ENCODE assay signal across 11 cellular contexts in the genomic region with DNA sequence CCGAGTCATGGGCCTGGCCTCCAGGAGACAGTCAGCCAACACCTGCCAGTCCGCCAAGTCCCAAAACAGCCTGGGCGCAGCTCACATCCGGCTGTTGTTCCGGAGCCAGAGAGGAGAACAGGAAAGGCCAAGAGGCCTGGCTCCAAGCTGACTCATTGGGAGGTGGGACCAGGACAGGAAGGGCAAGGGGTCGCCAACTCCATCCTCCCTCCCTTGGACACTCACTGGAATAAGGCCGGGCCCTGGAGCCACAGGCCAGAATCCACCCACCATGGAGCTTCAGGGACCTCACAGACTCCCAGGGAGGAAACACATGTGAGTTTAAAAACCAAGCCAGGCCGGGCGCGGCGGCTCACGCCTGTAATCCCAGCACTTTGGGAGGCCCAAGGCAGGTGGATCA. TPM values are rescaled to one million over a fixed set of nuclear protein-coding genes. Genes with fewer than 3 reads are reported as not detected.
A peak's percentile ranks its signal among the peaks of the same experiment; 100 is the strongest.
DNase-seq lines count a peak whose midpoint lies in the region; ATAC-seq and TF ChIP-seq lines count a peak whose summit lies in the region.
"Had no signal": no experiment of that assay in that cellular context is flagged by ENCODE, and none has a peak within 500 bp of the region (broad histone marks: within the 10 kb centered on the region; RNA-seq: fewer than 3 reads in every experiment).

No MANE protein-coding gene starts in this region.

- no TSS peak for BruUV-seq in mammary epithelial cell (replicated peaks; lab: Mats Ljungman, UMichigan)

- H3K4me1 Mint-ChIP-seq in glutamatergic neuron (ENCODE audit: low read depth, unreplicated experiment): no peaks in the 10 kb centered on the region

- H3K36me3 Mint-ChIP-seq in glutamatergic neuron (ENCODE audit: unreplicated experiment): no peaks in the 10 kb centered on the region

- DNase-seq in GM23248: peak; percentile 91
- DNase-seq in mammary epithelial cell: peak; percentile 48
- DNase-seq in iPS-NIHi7 (ENCODE audit: extremely low spot score): peak; percentile 11
- no peak for DNase-seq in NCI-H524 treated with DMSO at 0.1 percent for 48 hours (lab: John Stamatoyannopoulos, UW)
- no peak for DNase-seq in amniotic stem cell (lab: John Stamatoyannopoulos, UW)
- no peak for DNase-seq in glutamatergic neuron
- DNase-seq: activated CD8-positive, alpha-beta memory T cell treated with anti-CD3 and anti-CD28 coated beads, Interleukin-2, amount 50 U/mL, for 4 hours; COR-L47 had no signal

- no peaks in the 10 kb centered on the region for H4K20me1 ChIP-seq in GM23248 (ENCODE audit: insufficient read depth)
- no peaks in the 10 kb centered on the region for H4K20me1 ChIP-seq in mammary epithelial cell (ENCODE audit: insufficient read depth, low read length)

- H3K4me1 ChIP-seq in GM23248 (ENCODE audit: insufficient read depth) (peaks cover 52% of the 10 kb centered on the region), mammary epithelial cell (ENCODE audit: insufficient read depth, low read length) (peaks cover 26% of the 10 kb centered on the region), skeletal muscle satellite cell (ENCODE audit: control insufficient read depth, insufficient read depth, low read length) (peaks cover 59% of the 10 kb centered on the region)

- no peaks in the 10 kb centered on the region for H3K27me3 ChIP-seq in GM23248 (replicated peaks; ENCODE audit: insufficient read depth)
- no peaks in the 10 kb centered on the region for H3K27me3 ChIP-seq in mammary epithelial cell (ENCODE audit: insufficient read depth, low read length)
- H3K27me3 ChIP-seq in skeletal muscle satellite cell (ENCODE audit: control insufficient read depth, insufficient read depth, low read length): no peaks in the 10 kb centered on the region

- H3K27ac ChIP-seq in GM23248 (peak overlapping the region; percentile 82), mammary epithelial cell (ENCODE audit: insufficient read depth, low read depth, low read length) (peak overlapping the region; percentile 8)

- 0 out of 2 replicates have a peak overlapping the region, but pooled peaks have one; percentile 4 for H2AFZ ChIP-seq in GM23248
- H2AFZ ChIP-seq in mammary epithelial cell (ENCODE audit: low read depth, low read length): peak overlapping the region; percentile 68

- H3K4me2 ChIP-seq in GM23248 (ENCODE audit: unreplicated experiment) (peak overlapping the region; percentile 58), mammary epithelial cell (ENCODE audit: insufficient read depth, low read depth, low read length) (no peak overlapping the region), skeletal muscle satellite cell (ENCODE audit: low read length) (peak overlapping the region; percentile 34)

- H3K36me3 ChIP-seq in GM23248 (ENCODE audit: low read depth) (no peaks in the 10 kb centered on the region), mammary epithelial cell (ENCODE audit: insufficient read depth, low read length) (no peaks in the 10 kb centered on the region), skeletal muscle satellite cell (ENCODE audit: insufficient read depth, low read length) (no peaks in the 10 kb centered on the region)

- H3K27ac Mint-ChIP-seq in glutamatergic neuron (ENCODE audit: unreplicated experiment): no peak overlapping the region

- H3K27me3 Mint-ChIP-seq in glutamatergic neuron (ENCODE audit: unreplicated experiment): no peaks in the 10 kb centered on the region

- peaks cover 4% of the 10 kb centered on the region for H3K9me3 Mint-ChIP-seq in glutamatergic neuron (ENCODE audit: unreplicated experiment)

- CTCF ChIA-PET in mammary epithelial cell (lab: Charles Lee; ENCODE audit: low non-redundant PET): no interaction called here

- in situ Hi-C loops in GM23248 (cut with MboI) (no loop called here), mammary epithelial cell (cut with MboI; ENCODE audit: low sequenced_read_pairs in 2 of 2) (no loop called here)

- no peak for ATAC-seq in HG02642 (IDR thresholded peaks at IDR 0.05; ENCODE audit: poor library complexity, unreplicated experiment)

- H3K4me3 ChIP-seq in GM23248: no peak overlapping the region
- H3K4me3 ChIP-seq in mammary epithelial cell (replicated peaks in 1 of 3; ENCODE audit: insufficient read depth in 1 of 3, low read depth in 2 of 3, low read length in 3 of 3): no peak overlapping the region
- no peak overlapping the region for H3K4me3 ChIP-seq in skeletal muscle satellite cell (ENCODE audit: low read length)

- H3K9ac ChIP-seq in GM23248 (peak overlapping the region; percentile 44), mammary epithelial cell (ENCODE audit: insufficient read depth, low read length) (no peak overlapping the region), skeletal muscle satellite cell (ENCODE audit: low read depth, low read length) (peak overlapping the region; percentile 47)

- intact Hi-C loops in mammary epithelial cell (cut with micrococcal nuclease): no loop called here

- 13 to 16% methylated on average over 11 to 12 of the region's 12 CpGs for WGBS in GM23248 (ENCODE audit: low coverage in 1 of 2, low lambda C conversion rate in 2 of 2, missing lambda C conversion rate in 2 of 2), 2 experiments
- 44% methylated on average over 11 of the region's 12 CpGs for WGBS in mammary epithelial cell (ENCODE audit: low coverage, missing lambda C conversion rate)

- dilution Hi-C loops in mammary epithelial cell (cut with HindIII; ENCODE audit: low sequenced_read_pairs): no loop called here

- peaks cover 40% of the 10 kb centered on the region for H3F3A ChIP-seq in GM23248 (ENCODE audit: insufficient read depth)

- H3K9me2 ChIP-seq in GM23248 (ENCODE audit: insufficient read depth): no peaks in the 10 kb centered on the region

- no peak overlapping the region for H3K4me3 Mint-ChIP-seq in glutamatergic neuron (ENCODE audit: unreplicated experiment)
- H3K4me3 Mint-ChIP-seq: neural crest cell had no signal

- no peaks in the 10 kb centered on the region for H3K9me3 ChIP-seq in GM23248 (ENCODE audit: low read depth)
- peaks cover 6% of the 10 kb centered on the region for H3K9me3 ChIP-seq in mammary epithelial cell (replicated peaks; ENCODE audit: insufficient read depth, low read length)
- no peaks in the 10 kb centered on the region for H3K9me3 ChIP-seq in skeletal muscle satellite cell (replicated peaks; ENCODE audit: low read length)

- peaks cover 19% of the 10 kb centered on the region; the same call in 1 of the 2 replicates for H3K79me2 ChIP-seq in GM23248 (ENCODE audit: insufficient read depth)
- H3K79me2 ChIP-seq in mammary epithelial cell (ENCODE audit: insufficient read depth, low read length): no peaks in the 10 kb centered on the region

- TF ChIP-seq CTCF in mammary epithelial cell (conservative IDR thresholded peaks at IDR 0.05 in 1 of 2, IDR thresholded peaks at IDR 0.05 in 1 of 2; ENCODE audit: extremely low read depth in 1 of 2, insufficient read depth in 1 of 2, low read depth in 1 of 2, low read length in 2 of 2) (no peak), glutamatergic neuron (IDR thresholded peaks at IDR 0.05; ENCODE audit: partially characterized antibody, unreplicated experiment) (no peak)

RNA-seq across cellular contexts. Expression of a gene that starts 25.1 kb away (rescaled TPM):
- total RNA-seq in GM23248 (2014; rRNA removed; shearing (Covaris generic)): 1,589 and 1,665 TPM in 2 replicates
- polyA plus RNA-seq in GM23248 (2016; fragmentation: Nextera tagmentation; extraction: Ambion mirVana): 1,380 and 1,381 TPM in 2 replicates
- 100 to 1,000 TPM; 212 to 547 TPM for total RNA-seq in mammary epithelial cell
- polyA plus RNA-seq in mammary epithelial cell: 118 TPM
- 140 TPM for polyA minus RNA-seq in mammary epithelial cell
- total RNA-seq in skeletal muscle satellite cell (2012; rRNA removed): 271 and 344 TPM in 2 replicates
- total RNA-seq in glutamatergic neuron (ENCODE audit: unreplicated experiment): 121 TPM

Comparison
In these comparisons a context has a peak if more than half of its experiments do, and no peak if none do; other contexts are left out.
1. DNase-seq: peak in GM23248 (single experiment), mammary epithelial cell (single experiment) and iPS-NIHi7 (single experiment); none in NCI-H524 treated with DMSO at 0.1 percent for 48 hours (single experiment), amniotic stem cell (single experiment) and glutamatergic neuron (single experiment).